ENCODE assay signal across 26 cellular contexts in the genomic region with DNA sequence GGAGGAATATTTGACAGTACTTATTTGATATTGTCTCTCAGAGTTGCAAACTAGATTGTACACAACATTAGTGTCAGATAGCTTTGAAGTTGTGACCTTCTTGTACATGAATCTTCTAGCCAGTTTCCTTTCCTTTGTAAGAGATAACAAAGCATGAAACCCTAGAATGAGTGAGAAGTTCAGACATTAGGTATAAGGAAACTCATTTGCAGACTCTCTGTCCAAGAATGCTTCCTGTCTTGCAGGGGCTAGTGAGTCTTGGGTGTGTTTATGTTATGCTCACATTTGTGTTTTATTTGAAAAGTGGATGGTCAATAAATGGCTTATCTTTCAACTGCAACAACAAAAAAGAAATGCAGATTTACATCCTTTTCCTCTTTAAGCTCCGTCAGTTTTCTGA. TPM values are rescaled to one million over a fixed set of nuclear protein-coding genes. Genes with fewer than 3 reads are reported as not detected.
"Had no signal": no experiment of that assay in that cellular context is flagged by ENCODE, and none has a peak within 500 bp of the region (broad histone marks: within the 10 kb centered on the region; RNA-seq: fewer than 3 reads in every experiment).

No MANE protein-coding gene starts in this region.

- H3K36me3 ChIP-seq: esophagus squamous epithelium, gastroesophageal sphincter, left ventricle myocardium inferior, ovary, right atrium auricular region, sigmoid colon, tibial nerve, upper lobe of right lung, vagina had no signal

- H3K27ac Mint-ChIP-seq: immature natural killer cell; naive thymus-derived CD8-positive, alpha-beta T cell; stimulated activated naive B cell treated with anti-CD40 and anti-IgM and Interleukin-4, amounts not matched to agents 10 μg/mL and 1 μg/mL and 100 μg/mL, for 72 hours; stimulated activated naive CD8-positive, alpha-beta T cell treated with anti-CD3 and anti-CD28 coated beads, Interleukin-15, amount 100 ng/mL, for 72 hours had no signal

- H3K4me3 ChIP-seq: esophagus squamous epithelium, gastroesophageal sphincter, left ventricle myocardium inferior, lung, ovary, right atrium auricular region, sigmoid colon, skin epidermis, tibial nerve, upper lobe of right lung, vagina had no signal

- H3K4me1 Mint-ChIP-seq: immature natural killer cell had no signal

- H3K9me3 ChIP-seq: esophagus squamous epithelium, gastroesophageal sphincter, left ventricle myocardium inferior, ovary, right atrium auricular region, sigmoid colon, testis, tibial nerve, upper lobe of right lung, vagina had no signal

- H3K4me1 ChIP-seq: right atrium auricular region, upper lobe of right lung, vagina had no signal

- H3K27me3 ChIP-seq: ovary, right atrium auricular region, testis, tibial nerve, vagina had no signal

- DNase-seq: dermis blood vessel endothelial cell; esophagus squamous epithelium; foreskin fibroblast; immature natural killer cell; left ventricle myocardium inferior; mesenchymal stem cell; naive thymus-derived CD8-positive, alpha-beta T cell; nucleus accumbens; ovary; sigmoid colon; stimulated activated CD4-positive, alpha-beta T cell treated with anti-CD3 and anti-CD28 coated beads, Interleukin-2, amount 100 ng/mL, for 24 hours; stimulated activated CD4-positive, alpha-beta T cell treated with anti-CD3 and anti-CD28 coated beads, Interleukin-4, amount 100 ng/mL, for 4 hours; stimulated activated naive B cell treated with anti-CD40 and anti-IgM and Interleukin-4, amounts not matched to agents 10 μg/mL and 1 μg/mL and 100 μg/mL, for 72 hours; stimulated activated naive CD8-positive, alpha-beta T cell treated with anti-CD3 and anti-CD28 coated beads, Interleukin-15, amount 100 ng/mL, for 72 hours; testis; upper lobe of right lung had no signal

- H3K9me3 Mint-ChIP-seq: stimulated activated naive CD8-positive, alpha-beta T cell treated with anti-CD3 and anti-CD28 coated beads, Interleukin-15, amount 100 ng/mL, for 72 hours had no signal

- H3K4me3 Mint-ChIP-seq: immature natural killer cell; naive thymus-derived CD8-positive, alpha-beta T cell; stimulated activated naive B cell treated with anti-CD40 and anti-IgM and Interleukin-4, amounts not matched to agents 10 μg/mL and 1 μg/mL and 100 μg/mL, for 72 hours; stimulated activated naive CD8-positive, alpha-beta T cell treated with anti-CD3 and anti-CD28 coated beads, Interleukin-15, amount 100 ng/mL, for 72 hours had no signal

- H3K27ac ChIP-seq: esophagus squamous epithelium, gastroesophageal sphincter, left ventricle myocardium inferior, ovary, right atrium auricular region, sigmoid colon, skin epidermis, testis, tibial nerve, upper lobe of right lung, vagina had no signal

- ATAC-seq: gastroesophageal sphincter; naive thymus-derived CD8-positive, alpha-beta T cell; stimulated activated naive B cell treated with anti-CD40 and anti-IgM and Interleukin-4, amounts not matched to agents 10 μg/mL and 1 μg/mL and 100 μg/mL, for 72 hours; stimulated activated naive CD8-positive, alpha-beta T cell treated with anti-CD3 and anti-CD28 coated beads, Interleukin-15, amount 100 ng/mL, for 72 hours; upper lobe of right lung had no signal

RNA-seq across cellular contexts. Expression of a gene that starts 1.4 kb away (rescaled TPM):
- total RNA-seq: dermis blood vessel endothelial cell; epithelial cell of proximal tubule; esophagus squamous epithelium; gastroesophageal sphincter; left ventricle myocardium inferior; lung; naive thymus-derived CD8-positive, alpha-beta T cell; ovary; posterior vena cava; right atrium auricular region; sigmoid colon; tibial nerve; upper lobe of right lung; vagina had no signal
- polyA plus RNA-seq: immature natural killer cell; keratinocyte; lung; naive thymus-derived CD8-positive, alpha-beta T cell; neural cell; ovary; sigmoid colon had no signal
